ENCODE assay signal across 8 cellular contexts in the genomic region with DNA sequence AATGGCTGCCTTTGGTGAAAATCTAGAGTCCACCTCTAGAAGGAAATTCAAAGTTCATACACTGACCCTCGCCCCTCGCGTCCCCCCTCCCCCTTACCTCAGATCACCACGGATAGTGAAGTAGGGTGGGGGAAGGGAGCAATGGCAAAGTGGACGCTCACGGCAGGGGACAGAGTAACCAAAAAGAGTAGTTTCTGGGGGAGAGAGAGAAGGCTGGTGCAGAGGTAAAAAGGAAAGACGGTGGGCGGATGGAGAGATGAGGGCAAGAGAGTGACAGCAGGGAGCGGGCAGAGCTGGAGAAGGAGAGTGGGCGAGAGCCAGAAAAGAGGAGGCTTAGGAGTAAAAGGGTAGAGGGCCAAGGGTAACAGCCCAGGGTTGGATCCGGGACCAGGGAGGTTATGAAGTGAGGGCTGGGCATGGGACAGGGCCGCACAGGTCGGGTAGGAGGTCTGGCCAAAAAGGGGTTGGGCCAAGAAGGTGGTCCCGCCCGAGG. TPM values are rescaled to one million over a fixed set of nuclear protein-coding genes. Genes with fewer than 3 reads are reported as not detected.
DNase-seq lines count a peak whose midpoint lies in the region.

No MANE protein-coding gene starts in this region.

- H3K27ac Mint-ChIP-seq in T-helper 2 cell treated with Interferon-gamma antibody and Interleukin-4, amounts not matched to agents 5 μg/mL and 100 μg/mL, for 36 hours = peak overlapping the region; percentile 93

- H3K4me2 ChIP-seq in Karpas-422 (ENCODE audit: low read depth, low read length, poor library complexity, severe bottlenecking) = peak overlapping the region; percentile 94

- H3K9me3 Mint-ChIP-seq in T-helper 2 cell treated with Interferon-gamma antibody and Interleukin-4, amounts not matched to agents 5 μg/mL and 100 μg/mL, for 36 hours = no peaks in the 10 kb centered on the region

- WGBS in ectodermal cell, 2 experiments = 1% methylated on average over 12 to 15 of the region's 15 CpGs

- H3K9ac ChIP-seq in Karpas-422 (ENCODE audit: low read length) (peak overlapping the region; percentile 79), muscle layer of colon (ENCODE audit: low read length) (peak overlapping the region; percentile 52)

- peaks cover 33% of the 10 kb centered on the region for H3K4me1 Mint-ChIP-seq in T-helper 2 cell treated with Interferon-gamma antibody and Interleukin-4, amounts not matched to agents 5 μg/mL and 100 μg/mL, for 36 hours (ENCODE audit: low read depth)

- no peak for DNase-seq in T-helper 2 cell treated with Interferon-gamma antibody and Interleukin-4, amounts not matched to agents 5 μg/mL and 100 μg/mL, for 36 hours (ENCODE audit: low spot score)
- no peak for DNase-seq in T-helper 2 cell
- no peak for DNase-seq in Karpas-422
- no peak for DNase-seq in foreskin melanocyte
- DNase-seq in DMS53 treated with DMSO at 0.1 percent for 48 hours (lab: John Stamatoyannopoulos, UW; ENCODE audit: unreplicated experiment) = no peak
- DNase-seq in central memory CD4-positive, alpha-beta T cell = no peak

- peak overlapping the region; percentile 81 for H3K4me3 ChIP-seq in Karpas-422 (ENCODE audit: low read length)
- H3K4me3 ChIP-seq in ectodermal cell (ENCODE audit: insufficient read depth, low read depth, low read length) = peak overlapping the region; percentile 50
- peak overlapping the region; percentile 63 to 85 for H3K4me3 ChIP-seq in muscle layer of colon (ENCODE audit: low read depth in 1 of 2, low read length in 2 of 2)

- H3K36me3 ChIP-seq in Karpas-422 (ENCODE audit: insufficient read depth, low read length) (peaks cover 5% of the 10 kb centered on the region; the same call in 1 of the 2 replicates), ectodermal cell (ENCODE audit: control insufficient read depth, insufficient read depth, low read length) (no peaks in the 10 kb centered on the region), muscle layer of colon (ENCODE audit: insufficient read depth, low read length) (no peaks in the 10 kb centered on the region)

- peak overlapping the region; percentile 93 for H3K4me3 Mint-ChIP-seq in T-helper 2 cell treated with Interferon-gamma antibody and Interleukin-4, amounts not matched to agents 5 μg/mL and 100 μg/mL, for 36 hours

- H4K20me1 ChIP-seq in Karpas-422 (ENCODE audit: insufficient read depth, low read depth, low read length) = no peaks in the 10 kb centered on the region

- no peak overlapping the region for H3K27ac ChIP-seq in Karpas-422 (ENCODE audit: low read length)
- H3K27ac ChIP-seq in ectodermal cell (ENCODE audit: insufficient read depth, low read depth, low read length, poor library complexity, severe bottlenecking) = peak overlapping the region; percentile 37
- H3K27ac ChIP-seq in muscle layer of colon (ENCODE audit: low read depth, low read length) = peak overlapping the region; percentile 21

- no peaks in the 10 kb centered on the region for H3K9me2 ChIP-seq in Karpas-422 (replicated peaks; ENCODE audit: insufficient read depth, low read length)

- peaks cover 48% of the 10 kb centered on the region for H3K79me2 ChIP-seq in Karpas-422 (ENCODE audit: low read length)

- H3K27me3 ChIP-seq in Karpas-422 (ENCODE audit: low read length) = no peaks in the 10 kb centered on the region
- H3K27me3 ChIP-seq in ectodermal cell (ENCODE audit: control insufficient read depth, insufficient read depth, low read length, poor library complexity, severe bottlenecking) = no peaks in the 10 kb centered on the region
- no peaks in the 10 kb centered on the region for H3K27me3 ChIP-seq in muscle layer of colon (ENCODE audit: control insufficient read depth in 1 of 2, insufficient read depth in 2 of 2, low read length in 2 of 2)

- peaks cover 6% of the 10 kb centered on the region for H3K36me3 Mint-ChIP-seq in T-helper 2 cell treated with Interferon-gamma antibody and Interleukin-4, amounts not matched to agents 5 μg/mL and 100 μg/mL, for 36 hours (ENCODE audit: low read depth)

- peak overlapping the region; percentile 80 for H2AFZ ChIP-seq in Karpas-422 (ENCODE audit: low read length)

- no peaks in the 10 kb centered on the region for H3K27me3 Mint-ChIP-seq in T-helper 2 cell treated with Interferon-gamma antibody and Interleukin-4, amounts not matched to agents 5 μg/mL and 100 μg/mL, for 36 hours (ENCODE audit: low read depth)

- H3K9me3 ChIP-seq in Karpas-422 (ENCODE audit: low read length) = no peaks in the 10 kb centered on the region
- H3K9me3 ChIP-seq in ectodermal cell (ENCODE audit: control insufficient read depth, low read length) = no peaks in the 10 kb centered on the region
- H3K9me3 ChIP-seq in muscle layer of colon (ENCODE audit: low read length) = no peaks in the 10 kb centered on the region

- H3K4me1 ChIP-seq in Karpas-422 (ENCODE audit: low read length) (peaks cover 24% of the 10 kb centered on the region), ectodermal cell (ENCODE audit: control insufficient read depth, insufficient read depth, low read length) (peaks cover 6% of the 10 kb centered on the region), muscle layer of colon (ENCODE audit: insufficient read depth, low read length) (peaks cover 16% of the 10 kb centered on the region)

RNA-seq across cellular contexts. Expression of a gene that starts 0.4 kb away (rescaled TPM):
- total RNA-seq in Karpas-422 (2014; rRNA removed; shearing (Covaris generic); ENCODE audit: low replicate concordance) = 24.2 and 43.0 TPM in 2 replicates
- polyA plus RNA-seq in ectodermal cell (2013, experiment 1 of 4) = 33.5 TPM
- polyA plus RNA-seq in ectodermal cell (2013, experiment 2 of 4) = 37.7 TPM
- polyA plus RNA-seq in ectodermal cell (2013, experiment 3 of 4) = 19.5 TPM
- polyA plus RNA-seq in ectodermal cell (2013, experiment 4 of 4) = 22.8 TPM

RNA-seq across cellular contexts. Expression of a gene that starts 0.9 kb away (rescaled TPM):
- 17.1 and 34.0 TPM in 2 replicates for total RNA-seq in Karpas-422 (2014; rRNA removed; shearing (Covaris generic); ENCODE audit: low replicate concordance)
- 14.3 TPM for polyA plus RNA-seq in ectodermal cell (2013, experiment 1 of 4)
- 15.8 TPM for polyA plus RNA-seq in ectodermal cell (2013, experiment 2 of 4)
- polyA plus RNA-seq in ectodermal cell (2013, experiment 3 of 4) = 12.0 TPM
- 13.7 TPM for polyA plus RNA-seq in ectodermal cell (2013, experiment 4 of 4)
